In the genomic region with DNA sequence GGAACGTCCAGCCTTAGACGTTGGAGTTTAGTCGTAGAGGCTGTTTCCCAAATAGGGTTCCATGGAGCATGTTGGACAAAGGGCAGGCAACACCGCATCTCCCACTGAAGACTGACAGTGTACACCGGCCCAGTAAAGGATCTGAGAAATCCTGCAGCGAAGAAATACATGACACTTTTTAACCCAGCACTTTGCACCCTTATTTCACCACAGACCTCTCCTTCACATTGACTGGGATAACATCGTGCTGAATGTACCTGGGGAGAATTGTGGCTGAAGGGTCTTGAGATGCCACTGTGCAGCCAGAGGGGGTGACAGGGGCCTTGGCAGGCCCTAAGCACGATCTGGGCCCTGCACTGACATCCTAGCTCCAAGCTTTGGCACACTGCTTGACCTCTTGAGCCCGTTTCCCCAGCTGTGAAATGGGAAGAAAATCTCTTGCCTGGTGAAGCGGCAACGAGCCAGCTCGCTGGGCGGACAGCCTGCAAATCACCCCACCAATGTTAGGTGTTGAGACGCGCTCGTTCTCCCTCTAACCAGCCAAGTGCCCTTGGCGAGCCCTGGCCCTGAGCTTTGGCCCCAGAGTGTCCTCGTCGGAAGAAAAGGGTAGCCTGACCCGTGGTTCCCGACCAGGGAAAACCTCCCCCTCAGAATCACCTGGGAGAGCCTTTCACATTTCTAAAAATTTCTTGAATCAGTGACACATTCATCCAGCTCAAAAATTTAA, we compare ENCODE assay signal across 1 cellular context.
TF ChIP-seq lines count a peak whose summit lies in the region.

No MANE protein-coding gene starts in this region.

TF ChIP-seq in HepG2, 621 proteins besides CTCF, POLR2A, EP300 and RAD21:
- no peak for TF ChIP-seq ZNF235 (CRISPR knock-in tag; IDR thresholded peaks at IDR 0.05; ENCODE audit: borderline replicate concordance)
- TF ChIP-seq REL (CRISPR knock-in tag; conservative IDR thresholded peaks at IDR 0.05) = no peak
TF ChIP-seq in HepG2: peak in this region for 0.
